ENCODE assay signal across 17 cellular contexts in the genomic region with DNA sequence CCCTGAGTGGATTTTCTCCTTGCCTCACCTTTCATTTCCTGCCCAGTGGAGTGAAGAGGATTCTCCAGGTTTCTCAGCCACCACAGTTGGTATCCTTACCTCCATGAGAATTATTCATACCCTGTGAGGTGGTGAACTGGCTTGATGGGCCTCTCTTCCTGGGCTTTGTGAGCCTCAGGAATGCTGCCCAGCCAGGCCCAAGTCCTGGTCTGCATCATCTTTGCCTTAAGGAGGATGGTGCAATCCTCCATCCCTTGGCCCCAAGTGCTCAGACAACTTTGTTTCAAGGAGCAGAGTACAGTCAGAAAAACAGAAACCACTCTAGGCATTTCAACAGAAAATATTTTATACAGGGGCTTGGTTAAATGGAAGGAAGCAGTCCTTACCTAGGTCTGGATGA.
DNase-seq lines count a peak whose midpoint lies in the region; ATAC-seq, FAIRE-seq and TF ChIP-seq lines count a peak whose summit lies in the region.
"Had no signal": no experiment of that assay in that cellular context is flagged by ENCODE, and none has a peak within 500 bp of the region (broad histone marks: within the 10 kb centered on the region; RNA-seq: fewer than 3 reads in every experiment).

No MANE protein-coding gene starts in this region.

- no peaks in the 10 kb centered on the region for H3K36me3 ChIP-seq in GM23248 (ENCODE audit: low read depth)
- no peaks in the 10 kb centered on the region for H3K36me3 ChIP-seq in astrocyte (ENCODE audit: insufficient read depth, low read length)
- H3K36me3 ChIP-seq in smooth muscle cell (ENCODE audit: low read depth), result no peaks in the 10 kb centered on the region
- H3K36me3 ChIP-seq in CD8-positive, alpha-beta T cell (ENCODE audit: insufficient read depth, low read length), result no peaks in the 10 kb centered on the region
- H3K36me3 ChIP-seq in mucosa of descending colon (ENCODE audit: low read depth), result no peaks in the 10 kb centered on the region
- H3K36me3 ChIP-seq in transverse colon, result no peaks in the 10 kb centered on the region

- H3K4me3 Mint-ChIP-seq in astrocyte (ENCODE audit: unreplicated experiment), result no peak overlapping the region
- no peak overlapping the region for H3K4me3 Mint-ChIP-seq in CD8-positive, alpha-beta T cell
- H3K4me3 Mint-ChIP-seq: B cell had no signal

- H3K27me3 ChIP-seq in GM23248 (replicated peaks; ENCODE audit: insufficient read depth) (peaks cover 7% of the 10 kb centered on the region; the same call in 1 of the 2 replicates), astrocyte (ENCODE audit: insufficient read depth, low read length) (no peaks in the 10 kb centered on the region), foreskin keratinocyte (no peaks in the 10 kb centered on the region), smooth muscle cell (ENCODE audit: low read depth) (no peaks in the 10 kb centered on the region), transverse colon (no peaks in the 10 kb centered on the region)
- H3K27me3 ChIP-seq in CD8-positive, alpha-beta T cell (ENCODE audit: insufficient read depth, low read length), result no peaks in the 10 kb centered on the region

- H3K4me1 Mint-ChIP-seq in astrocyte (ENCODE audit: low read depth, unreplicated experiment), result peaks cover 61% of the 10 kb centered on the region
- no peaks in the 10 kb centered on the region for H3K4me1 Mint-ChIP-seq in CD8-positive, alpha-beta T cell (ENCODE audit: low read depth)
- H3K4me1 Mint-ChIP-seq: B cell had no signal

- DNase-seq in GM23248, result peak; percentile 6
- no peak for DNase-seq in astrocyte (ENCODE audit: low read depth)
- peak; percentile 43 to 74 for DNase-seq in foreskin keratinocyte
- no peak for DNase-seq in smooth muscle cell (lab: John Stamatoyannopoulos, UW; ENCODE audit: unreplicated experiment)
- no peak for DNase-seq in CD8-positive, alpha-beta T cell
- DNase-seq in mucosa of descending colon, result no peak
- no peak for DNase-seq in transverse colon
- DNase-seq: ACHN, COR-L47, NCI-H1417 treated with DMSO at 0.1 percent for 48 hours, NCI-H1930, NCI-H345, NCI-H524 treated with DMSO at 0.1 percent for 48 hours, PC-3 had no signal

- H3K4me2 ChIP-seq in GM23248 (ENCODE audit: unreplicated experiment) (no peak overlapping the region), astrocyte (ENCODE audit: low read length) (peak overlapping the region; percentile 32), smooth muscle cell (no peak overlapping the region)

- H3K9ac ChIP-seq in GM23248, result no peak overlapping the region
- no peak overlapping the region for H3K9ac ChIP-seq in astrocyte (ENCODE audit: low read length)
- no peak overlapping the region for H3K9ac ChIP-seq in smooth muscle cell (ENCODE audit: low read depth)

- CTCF ChIA-PET in CD8-positive, alpha-beta T cell (lab: Charles Lee), result no interaction called here

- 0 out of 2 replicates have a peak, but pooled peaks cover 3% of the 10 kb centered on the region for H3F3A ChIP-seq in GM23248 (ENCODE audit: insufficient read depth)
- H3F3A ChIP-seq in smooth muscle cell (ENCODE audit: low read depth), result peaks cover 18% of the 10 kb centered on the region

- H3K4me1 ChIP-seq in GM23248 (ENCODE audit: insufficient read depth), result peaks cover 6% of the 10 kb centered on the region; the same call in 1 of the 2 replicates
- peaks cover 42% of the 10 kb centered on the region for H3K4me1 ChIP-seq in astrocyte (ENCODE audit: insufficient read depth, low read length)
- peaks cover 22% of the 10 kb centered on the region for H3K4me1 ChIP-seq in foreskin keratinocyte
- peaks cover 11% of the 10 kb centered on the region for H3K4me1 ChIP-seq in smooth muscle cell (ENCODE audit: low read depth)
- no peaks in the 10 kb centered on the region for H3K4me1 ChIP-seq in CD8-positive, alpha-beta T cell (ENCODE audit: insufficient read depth, low read length)
- peaks cover 5% of the 10 kb centered on the region for H3K4me1 ChIP-seq in mucosa of descending colon (ENCODE audit: low read depth)
- peaks cover 0 to 12% (median 7%) of the 10 kb centered on the region in 4 donors for H3K4me1 ChIP-seq in transverse colon

- no peak for FAIRE-seq in astrocyte (lab: Jason Lieb, UNC)
- FAIRE-seq: GM12891, K562 had no signal

- intact Hi-C loops in CD8-positive, alpha-beta T cell (cut with DNase I, micrococcal nuclease), result no loop called here
- intact Hi-C loops in mucosa of descending colon (cut with DNase I, micrococcal nuclease) (no loop called here), transverse colon (cut with DNase I; ENCODE audit: low total_unique reads) (no loop called here)

- H2AFZ ChIP-seq in GM23248 (no peak overlapping the region), astrocyte (ENCODE audit: low read depth, low read length) (no peak overlapping the region), smooth muscle cell (ENCODE audit: low read depth) (no peak overlapping the region)

- no peak overlapping the region for H3K27ac ChIP-seq in GM23248
- H3K27ac ChIP-seq in astrocyte (ENCODE audit: low read depth, low read length), result no peak overlapping the region
- no peak overlapping the region for H3K27ac ChIP-seq in foreskin keratinocyte
- peak overlapping the region; percentile 20 for H3K27ac ChIP-seq in smooth muscle cell (ENCODE audit: low read depth)
- H3K27ac ChIP-seq in CD8-positive, alpha-beta T cell (ENCODE audit: low read depth, low read length), result no peak overlapping the region
- no peak overlapping the region for H3K27ac ChIP-seq in transverse colon

- no peak overlapping the region for H3K4me3 ChIP-seq in GM23248
- no peak overlapping the region for H3K4me3 ChIP-seq in astrocyte (ENCODE audit: insufficient read depth, low read depth, low read length)
- no peak overlapping the region for H3K4me3 ChIP-seq in smooth muscle cell
- no peak overlapping the region for H3K4me3 ChIP-seq in CD8-positive, alpha-beta T cell (ENCODE audit: low read depth, low read length)
- H3K4me3 ChIP-seq in mucosa of descending colon, result no peak overlapping the region
- no peak overlapping the region for H3K4me3 ChIP-seq in transverse colon
- H3K4me3 ChIP-seq: K562 had no signal

- H3K27ac Mint-ChIP-seq in astrocyte (ENCODE audit: unreplicated experiment), result peak overlapping the region; percentile 78
- H3K27ac Mint-ChIP-seq in CD8-positive, alpha-beta T cell, result no peak overlapping the region
- H3K27ac Mint-ChIP-seq: B cell had no signal

- no peaks in the 10 kb centered on the region for H3K9me2 ChIP-seq in GM23248 (ENCODE audit: insufficient read depth)

- H3K27me3 Mint-ChIP-seq in astrocyte (ENCODE audit: low read depth, unreplicated experiment), result no peaks in the 10 kb centered on the region
- H3K27me3 Mint-ChIP-seq in CD8-positive, alpha-beta T cell (ENCODE audit: low read depth), result no peaks in the 10 kb centered on the region
- H3K27me3 Mint-ChIP-seq: B cell had no signal

- H4K20me1 ChIP-seq in GM23248 (ENCODE audit: insufficient read depth), result no peaks in the 10 kb centered on the region
- no peaks in the 10 kb centered on the region for H4K20me1 ChIP-seq in astrocyte (ENCODE audit: insufficient read depth, low read length)
- H4K20me1 ChIP-seq in smooth muscle cell (ENCODE audit: low read depth), result no peaks in the 10 kb centered on the region

- ATAC-seq in foreskin keratinocyte (no peak), mucosa of descending colon (no peak)
- ATAC-seq in CD8-positive, alpha-beta T cell, result no peak
- ATAC-seq: K562, PC-3 had no signal

- no peak for TF ChIP-seq POLR2A in transverse colon (IDR thresholded peaks at IDR 0.05)

- H3K79me2 ChIP-seq in GM23248 (ENCODE audit: insufficient read depth) (no peaks in the 10 kb centered on the region), astrocyte (ENCODE audit: insufficient read depth, low read length) (no peaks in the 10 kb centered on the region), smooth muscle cell (ENCODE audit: low read depth) (no peaks in the 10 kb centered on the region)

- in situ Hi-C loops in GM23248 (cut with MboI) (no loop called here), transverse colon (cut with MboI; ENCODE audit: low pct_ligation_motif_present in 1 of 4, low pct_unique_long_range_greater_than_20kb in 1 of 4, low sequenced_read_pairs in 3 of 4) (no loop called here)

- TF ChIP-seq CTCF in astrocyte (IDR thresholded peaks at IDR 0.05; ENCODE audit: insufficient read depth, low read depth, low read length) (no peak), foreskin keratinocyte (conservative IDR thresholded peaks at IDR 0.05) (no peak), smooth muscle cell (IDR thresholded peaks at IDR 0.05; ENCODE audit: borderline replicate concordance, insufficient read depth, poor library complexity, severe bottlenecking) (no peak), mucosa of descending colon (IDR thresholded peaks at IDR 0.05) (no peak), transverse colon (IDR thresholded peaks at IDR 0.05) (no peak)
- TF ChIP-seq CTCF in CD8-positive, alpha-beta T cell (IDR thresholded peaks at IDR 0.05), result no peak

- H3K9me3 ChIP-seq in GM23248 (ENCODE audit: low read depth), result no peaks in the 10 kb centered on the region
- no peaks in the 10 kb centered on the region for H3K9me3 ChIP-seq in astrocyte (ENCODE audit: insufficient read depth, low read depth, low read length)
- no peaks in the 10 kb centered on the region for H3K9me3 ChIP-seq in smooth muscle cell (replicated peaks; ENCODE audit: low read depth)
- no peaks in the 10 kb centered on the region for H3K9me3 ChIP-seq in CD8-positive, alpha-beta T cell (ENCODE audit: low read length)
- no peaks in the 10 kb centered on the region for H3K9me3 ChIP-seq in mucosa of descending colon
- no peaks in the 10 kb centered on the region for H3K9me3 ChIP-seq in transverse colon

- POLR2A ChIA-PET in CD8-positive, alpha-beta T cell (lab: Charles Lee), result no interaction called here

- TF ChIP-seq EP300 in transverse colon (IDR thresholded peaks at IDR 0.05; ENCODE audit: low read depth), result no peak

- H3K36me3 Mint-ChIP-seq in astrocyte (ENCODE audit: low read depth, unreplicated experiment), result no peaks in the 10 kb centered on the region
- H3K36me3 Mint-ChIP-seq in CD8-positive, alpha-beta T cell, result no peaks in the 10 kb centered on the region

- H3K9me3 Mint-ChIP-seq in astrocyte (ENCODE audit: unreplicated experiment), result no peaks in the 10 kb centered on the region
- H3K9me3 Mint-ChIP-seq in CD8-positive, alpha-beta T cell, result no peaks in the 10 kb centered on the region

Comparison
In these comparisons a context has a peak if more than half of its experiments do, and no peak if none do; other contexts are left out.
1. DNase-seq: peak in GM23248 (single experiment) and foreskin keratinocyte (2 of 2); none in astrocyte (single experiment), smooth muscle cell (single experiment), CD8-positive, alpha-beta T cell (0 of 7), mucosa of descending colon (0 of 3) and transverse colon (single experiment).